In the genomic region with DNA sequence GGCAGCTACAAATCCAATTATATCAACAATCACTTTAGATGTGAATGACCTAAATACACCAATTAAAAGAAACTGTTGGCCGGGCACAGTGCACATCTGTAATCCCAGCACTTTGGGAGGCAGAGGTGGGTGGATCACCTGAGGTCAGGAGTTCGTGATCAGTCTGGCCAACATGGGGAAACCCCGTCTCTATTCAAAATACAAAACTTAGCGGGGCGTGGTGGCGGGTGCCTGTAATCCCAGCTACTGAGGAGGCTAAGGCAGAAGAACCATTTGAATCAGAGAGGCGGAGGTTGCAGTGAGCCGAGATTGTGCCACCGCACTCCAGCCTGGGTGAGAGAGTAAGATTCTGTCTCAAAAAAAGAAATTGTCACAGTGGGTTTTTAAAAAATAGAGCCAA, we compare ENCODE assay signal across 20 cellular contexts.
"Had no signal": no experiment of that assay in that cellular context is flagged by ENCODE, and none has a peak within 500 bp of the region (broad histone marks: within the 10 kb centered on the region; RNA-seq: fewer than 3 reads in every experiment).

No MANE protein-coding gene starts in this region.

- H3K4me3 Mint-ChIP-seq: IgD-negative memory B cell had no signal

- H3K27me3 Mint-ChIP-seq: IgD-negative memory B cell had no signal

- FAIRE-seq: RCC 7860 had no signal

- DNase-seq: KBM-7, MV-4-11, NCI-H1048, NCI-H1105, NCI-H1417, NCI-H1436 treated with DMSO at 0.1 percent for 48 hours, NCI-H1694, NCI-H187 treated with DMSO at 0.1 percent for 48 hours, NCI-H2029 treated with DMSO at 0.1 percent for 48 hours, NCI-H2171 treated with DMSO at 0.1 percent for 48 hours, NCI-H345, NCI-H446 treated with DMSO at 0.1 percent for 48 hours, NCI-H510A treated with DMSO at 0.1 percent for 48 hours, NCI-H526, Right ventricle myocardium superior, RPMI8226, SK-N-SH, SW 1271 had no signal

- H3K9ac ChIP-seq: SK-N-SH had no signal

- H3K27ac Mint-ChIP-seq: IgD-negative memory B cell had no signal

- H3K4me2 ChIP-seq: SK-N-SH had no signal
